19 cellular contexts compared by ENCODE assay signal in the genomic region with DNA sequence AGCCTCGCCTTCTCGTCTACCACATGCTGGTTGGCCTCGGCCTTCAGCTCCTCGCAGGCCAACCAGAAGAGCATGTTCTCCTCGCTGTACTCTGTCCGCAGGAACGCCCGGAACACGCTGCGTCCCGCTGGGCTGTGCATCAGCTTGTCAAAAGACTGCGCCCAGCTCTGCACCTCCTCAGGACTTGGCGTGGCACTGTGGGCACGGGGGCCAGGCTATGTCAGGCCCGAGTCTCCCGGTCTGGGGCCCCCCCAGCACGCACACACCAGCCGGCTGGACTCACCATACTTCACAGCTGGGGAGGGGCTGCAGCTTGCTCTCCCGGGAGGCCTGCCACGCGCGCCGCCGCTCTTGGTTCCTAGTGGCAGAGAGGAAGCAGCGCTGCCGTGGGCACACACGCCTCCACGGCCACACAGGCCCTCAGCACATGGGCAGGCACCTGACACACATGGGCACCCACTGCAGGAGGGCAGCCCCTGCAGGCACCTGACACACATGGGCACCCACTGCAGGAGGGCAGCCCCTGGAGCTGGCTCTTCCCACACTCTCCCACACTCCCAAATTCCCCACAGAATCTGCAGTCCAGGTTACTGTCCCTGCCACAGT. TPM values are rescaled to one million over a fixed set of nuclear protein-coding genes. Genes with fewer than 3 reads are reported as not detected.
"Had no signal": no experiment of that assay in that cellular context is flagged by ENCODE, and none has a peak within 500 bp of the region (broad histone marks: within the 10 kb centered on the region; RNA-seq: fewer than 3 reads in every experiment).

No MANE protein-coding gene starts in this region.

- H2AFZ ChIP-seq: parathyroid adenoma had no signal

- H3K9me3 ChIP-seq: mucosa of descending colon, spleen, tibial nerve had no signal

- H3K36me3 Mint-ChIP-seq: naive B cell had no signal

- ATAC-seq: activated CD4-positive, alpha-beta T cell treated with anti-CD3 and anti-CD28 coated beads for 36 hours; activated CD8-positive, alpha-beta memory T cell treated with anti-CD3 and anti-CD28 coated beads, Interleukin-2, amount 10 ng/mL, durations not matched to agents 7 days and 5 days; activated T-helper 17 cell treated with anti-CD3 and anti-CD28 coated beads, Interleukin-2, amount 50 U/mL, for 72 hours; mucosa of descending colon; stimulated activated naive CD8-positive, alpha-beta T cell treated with anti-CD3 and anti-CD28 coated beads, Interleukin-15, Interleukin-2, amounts not matched to agents 100 U/mL and 50 U/mL, for 24 hours had no signal

- H3K4me3 Mint-ChIP-seq: activated CD4-positive, alpha-beta T cell treated with anti-CD3 and anti-CD28 coated beads for 36 hours; activated CD8-positive, alpha-beta memory T cell treated with anti-CD3 and anti-CD28 coated beads, Interleukin-2, amount 10 ng/mL, durations not matched to agents 7 days and 5 days; activated naive CD8-positive, alpha-beta T cell treated with anti-CD3 and anti-CD28 coated beads, Interleukin-2, amount 10 ng/mL, durations not matched to agents 7 days and 5 days; activated T-helper 17 cell treated with anti-CD3 and anti-CD28 coated beads, Interleukin-2, amount 50 U/mL, for 72 hours; brain; naive B cell; T-helper 2 cell treated with Interferon-gamma antibody and Interleukin-4, amounts not matched to agents 5 μg/mL and 100 μg/mL, for 36 hours had no signal

- H3K9ac ChIP-seq: parathyroid adenoma had no signal

- H3K27ac ChIP-seq: parathyroid adenoma, tibial nerve had no signal

- H3K4me3 ChIP-seq: dorsolateral prefrontal cortex, mucosa of descending colon, spleen, tibial nerve had no signal

- H3K4me1 Mint-ChIP-seq: activated T-helper 17 cell treated with anti-CD3 and anti-CD28 coated beads, Interleukin-2, amount 50 U/mL, for 72 hours had no signal

- DNase-seq: activated CD4-positive, alpha-beta T cell treated with anti-CD3 and anti-CD28 coated beads for 36 hours; activated CD4-positive, alpha-beta T cell treated with anti-CD3 and anti-CD28 coated beads, Interleukin-2, amount 50 U/mL, for 48 hours; activated CD8-positive, alpha-beta memory T cell treated with anti-CD3 and anti-CD28 coated beads, Interleukin-2, amount 10 ng/mL, durations not matched to agents 7 days and 5 days; activated naive CD4-positive, alpha-beta T cell; activated naive CD8-positive, alpha-beta T cell treated with anti-CD3 and anti-CD28 coated beads, Interleukin-2, amount 10 ng/mL, durations not matched to agents 7 days and 5 days; central memory CD4-positive, alpha-beta T cell; dorsolateral prefrontal cortex; foreskin fibroblast; mesenchymal stem cell; mucosa of descending colon; naive B cell; spleen; stimulated activated naive CD8-positive, alpha-beta T cell treated with anti-CD3 and anti-CD28 coated beads, Interleukin-15, Interleukin-2, amounts not matched to agents 100 U/mL and 50 U/mL, for 24 hours had no signal

- H3K27ac Mint-ChIP-seq: activated CD4-positive, alpha-beta T cell treated with anti-CD3 and anti-CD28 coated beads for 36 hours; activated CD8-positive, alpha-beta memory T cell treated with anti-CD3 and anti-CD28 coated beads, Interleukin-2, amount 10 ng/mL, durations not matched to agents 7 days and 5 days; activated naive CD8-positive, alpha-beta T cell treated with anti-CD3 and anti-CD28 coated beads, Interleukin-2, amount 10 ng/mL, durations not matched to agents 7 days and 5 days; activated T-helper 17 cell treated with anti-CD3 and anti-CD28 coated beads, Interleukin-2, amount 50 U/mL, for 72 hours; T-helper 2 cell treated with Interferon-gamma antibody and Interleukin-4, amounts not matched to agents 5 μg/mL and 100 μg/mL, for 36 hours had no signal

- H3K27me3 ChIP-seq: dorsolateral prefrontal cortex, spleen, tibial nerve had no signal

- H3K27me3 Mint-ChIP-seq: activated CD4-positive, alpha-beta T cell treated with anti-CD3 and anti-CD28 coated beads for 36 hours; activated CD8-positive, alpha-beta memory T cell treated with anti-CD3 and anti-CD28 coated beads, Interleukin-2, amount 10 ng/mL, durations not matched to agents 7 days and 5 days; activated naive CD8-positive, alpha-beta T cell treated with anti-CD3 and anti-CD28 coated beads, Interleukin-2, amount 10 ng/mL, durations not matched to agents 7 days and 5 days; activated T-helper 17 cell treated with anti-CD3 and anti-CD28 coated beads, Interleukin-2, amount 50 U/mL, for 72 hours; brain; naive B cell had no signal

- H3K9me3 Mint-ChIP-seq: activated naive CD8-positive, alpha-beta T cell treated with anti-CD3 and anti-CD28 coated beads, Interleukin-2, amount 10 ng/mL, durations not matched to agents 7 days and 5 days; activated T-helper 17 cell treated with anti-CD3 and anti-CD28 coated beads, Interleukin-2, amount 50 U/mL, for 72 hours; brain; naive B cell; T-helper 2 cell treated with Interferon-gamma antibody and Interleukin-4, amounts not matched to agents 5 μg/mL and 100 μg/mL, for 36 hours had no signal

RNA-seq across cellular contexts. Expression of a gene that starts 9.9 kb away (rescaled TPM):
- total RNA-seq: activated CD8-positive, alpha-beta memory T cell treated with anti-CD3 and anti-CD28 coated beads, Interleukin-2, amount 10 ng/mL, durations not matched to agents 7 days and 5 days; liver; mucosa of descending colon had no signal

RNA-seq across cellular contexts. Expression of a gene that starts 24.8 kb away (rescaled TPM):
- total RNA-seq: activated CD4-positive, alpha-beta T cell treated with anti-CD3 and anti-CD28 coated beads for 36 hours had no signal
